27 cellular contexts compared by ENCODE assay signal in the genomic region with DNA sequence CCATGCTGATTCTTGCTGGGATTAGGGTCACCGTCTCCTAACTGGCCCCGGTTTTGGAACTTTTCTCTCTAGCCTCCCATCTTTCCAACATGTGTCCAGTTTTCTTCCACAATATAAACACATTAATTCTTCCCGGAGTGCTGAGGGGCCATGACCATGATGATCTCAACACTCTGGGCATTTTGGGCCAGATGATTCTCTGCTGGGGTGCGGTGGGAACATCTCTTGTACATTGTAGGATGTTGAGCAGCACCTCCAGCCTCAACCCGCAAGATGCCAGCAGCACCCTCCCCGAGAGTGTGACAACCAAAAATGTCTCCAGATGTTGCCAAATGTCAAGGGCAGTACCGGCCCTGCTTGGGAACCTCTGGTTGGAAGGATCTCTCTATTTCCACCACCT.
"Had no signal": no experiment of that assay in that cellular context is flagged by ENCODE, and none has a peak within 500 bp of the region (broad histone marks: within the 10 kb centered on the region; RNA-seq: fewer than 3 reads in every experiment).

No MANE protein-coding gene starts in this region.

- DNase-seq: colonic mucosa; effector CD8-positive, alpha-beta T cell; endodermal cell; foreskin melanocyte; glutamatergic neuron; heart right ventricle; hippocampal formation; left cardiac atrium; left lung; mesenchymal stem cell; midbrain; naive thymus-derived CD4-positive, alpha-beta T cell; psoas muscle; right cardiac atrium; sigmoid colon; stimulated activated CD4-positive, alpha-beta T cell treated with anti-CD3 and anti-CD28 coated beads, Interleukin-2, amount 100 ng/mL, for 24 hours; stimulated activated CD4-positive, alpha-beta T cell treated with anti-CD3 and anti-CD28 coated beads, Interleukin-4, amount 100 ng/mL, for 24 hours; stimulated activated naive CD4-positive, alpha-beta T cell treated with Interleukin-2 at 50 U/mL for 16 hours; stomach; thyroid gland; trophoblast cell had no signal

- H3K27ac Mint-ChIP-seq: dendritic cell treated with granulocyte-macrophage colony-stimulating factor and Interleukin-4, amounts not matched to agents 40 ng/mL and 50 ng/mL, for 4 days; endodermal cell; naive thymus-derived CD4-positive, alpha-beta T cell; nephron; neural progenitor cell; stimulated activated effector memory CD8-positive, alpha-beta T cell treated with anti-CD3 and anti-CD28 coated beads, Interleukin-12 subunit alpha, Interleukin-12 subunit beta, amount 100 ng/mL, for 72 hours had no signal

- H3K4me1 ChIP-seq: colonic mucosa, heart right ventricle, left lung, neural progenitor cell, psoas muscle, stomach, thyroid gland had no signal

- H3K36me3 Mint-ChIP-seq: neural progenitor cell; stimulated activated effector memory CD8-positive, alpha-beta T cell treated with anti-CD3 and anti-CD28 coated beads, Interleukin-12 subunit alpha, Interleukin-12 subunit beta, amount 100 ng/mL, for 72 hours had no signal

- H3K36me3 ChIP-seq: colonic mucosa, heart right ventricle, left lung, neural progenitor cell, sigmoid colon, stomach, thyroid gland had no signal

- ATAC-seq: esophagus mucosa; heart right ventricle; left cardiac atrium; left lung; naive thymus-derived CD4-positive, alpha-beta T cell; psoas muscle; right cardiac atrium; stimulated activated effector memory CD8-positive, alpha-beta T cell treated with anti-CD3 and anti-CD28 coated beads, Interleukin-12 subunit alpha, Interleukin-12 subunit beta, amount 100 ng/mL, for 72 hours had no signal

- H3K27me3 ChIP-seq: colonic mucosa, neural progenitor cell, sigmoid colon, thyroid gland had no signal

- H3K4me3 Mint-ChIP-seq: dendritic cell treated with granulocyte-macrophage colony-stimulating factor and Interleukin-4, amounts not matched to agents 40 ng/mL and 50 ng/mL, for 4 days; endodermal cell; naive thymus-derived CD4-positive, alpha-beta T cell; nephron; neural progenitor cell; stimulated activated effector memory CD8-positive, alpha-beta T cell treated with anti-CD3 and anti-CD28 coated beads, Interleukin-12 subunit alpha, Interleukin-12 subunit beta, amount 100 ng/mL, for 72 hours had no signal

- H3K27ac ChIP-seq: colonic mucosa, epithelial cell of prostate, heart right ventricle, left lung, neural progenitor cell, psoas muscle, sigmoid colon, stomach, thyroid gland had no signal

- H3K4me2 ChIP-seq: neural progenitor cell had no signal

- H3K9ac ChIP-seq: neural progenitor cell had no signal

- H3K4me1 Mint-ChIP-seq: endodermal cell; nephron; stimulated activated effector memory CD8-positive, alpha-beta T cell treated with anti-CD3 and anti-CD28 coated beads, Interleukin-12 subunit alpha, Interleukin-12 subunit beta, amount 100 ng/mL, for 72 hours had no signal

- H3K9me3 Mint-ChIP-seq: dendritic cell treated with granulocyte-macrophage colony-stimulating factor and Interleukin-4, amounts not matched to agents 40 ng/mL and 50 ng/mL, for 4 days had no signal

- H3K4me3 ChIP-seq: colonic mucosa, heart right ventricle, left lung, neural progenitor cell, psoas muscle, sigmoid colon, stomach, thyroid gland had no signal
